In genomic region chr1:215243275-215244054, GRCh38 we compare ENCODE assay signal across 1 cellular context.
TF ChIP-seq lines count a peak whose summit lies in the region.

No MANE protein-coding gene starts in this region.

TF ChIP-seq in GM23338, 12 proteins besides CTCF, POLR2A, EP300 and RAD21 (continued from another document):
- TF ChIP-seq ZNF462 (CRISPR knock-in tag; IDR thresholded peaks at IDR 0.05) (no peak), CREB1 (CRISPR knock-in tag; IDR thresholded peaks at IDR 0.05; ENCODE audit: low read depth) (no peak), NANOG (IDR thresholded peaks at IDR 0.05; ENCODE audit: borderline replicate concordance) (no peak), JUNB (IDR thresholded peaks at IDR 0.05; ENCODE audit: unreplicated experiment) (no peak), STAT1 (IDR thresholded peaks at IDR 0.05; ENCODE audit: unreplicated experiment) (no peak), ZNF331 (CRISPR knock-in tag; IDR thresholded peaks at IDR 0.05; ENCODE audit: low read depth) (no peak), POLR2AphosphoS5 (IDR thresholded peaks at IDR 0.05; ENCODE audit: low read depth) (no peak), ZNF114 (CRISPR knock-in tag; IDR thresholded peaks at IDR 0.05) (no peak), EZH2phosphoT487 (IDR thresholded peaks at IDR 0.05; ENCODE audit: unreplicated experiment) (no peak)
